ENCODE assay signal across 9 cellular contexts in the genomic region with DNA sequence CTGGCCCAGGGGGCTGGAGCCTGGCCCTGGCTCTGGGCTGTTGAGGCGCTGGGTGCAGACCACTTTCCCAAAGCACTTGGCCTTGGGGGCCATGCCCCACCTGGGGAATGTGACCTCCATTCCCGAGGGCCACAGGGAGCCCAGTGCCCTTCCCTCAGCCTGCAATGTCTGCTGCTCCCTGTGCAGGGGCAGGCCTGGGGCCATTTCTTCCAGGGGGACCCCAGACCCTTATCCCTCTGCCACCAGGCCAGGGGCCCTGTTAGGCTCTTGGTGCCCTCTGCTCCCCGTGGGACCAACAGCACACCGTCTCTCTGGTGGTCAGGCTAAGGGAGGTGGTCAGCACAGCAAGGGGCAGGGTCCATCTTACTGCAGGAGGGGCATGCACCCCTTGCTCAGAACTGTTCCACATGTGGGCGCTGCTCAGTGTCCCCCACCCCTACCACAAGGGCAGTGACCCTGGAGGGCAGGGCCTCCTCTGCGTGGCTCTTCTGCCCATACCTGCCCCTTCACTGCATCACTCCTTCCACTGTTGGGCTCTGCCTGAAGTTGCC. TPM values are rescaled to one million over a fixed set of nuclear protein-coding genes. Genes with fewer than 3 reads are reported as not detected.
DNase-seq lines count a peak whose midpoint lies in the region; FAIRE-seq and TF ChIP-seq lines count a peak whose summit lies in the region.
"Had no signal": no experiment of that assay in that cellular context is flagged by ENCODE, and none has a peak within 500 bp of the region (broad histone marks: within the 10 kb centered on the region; RNA-seq: fewer than 3 reads in every experiment).

No MANE protein-coding gene starts in this region.

- no peaks in the 10 kb centered on the region for H3K36me3 ChIP-seq in endothelial cell of umbilical vein (ENCODE audit: control insufficient read depth in 2 of 2, extremely low read depth in 1 of 2, insufficient read depth in 2 of 2, low read length in 2 of 2)
- H3K36me3 ChIP-seq: SJSA1 had no signal

- H3K4me3 ChIP-seq in Jurkat, Clone E6-1 (ENCODE audit: low read length) = peak overlapping the region; percentile 37
- no peak overlapping the region for H3K4me3 ChIP-seq in endothelial cell of umbilical vein (replicated peaks in 1 of 3; ENCODE audit: insufficient read depth in 1 of 3, low read depth in 1 of 3, low read length in 3 of 3)

- no peaks in the 10 kb centered on the region for H4K20me1 ChIP-seq in endothelial cell of umbilical vein (replicated peaks; ENCODE audit: control insufficient read depth, extremely low read depth, insufficient read depth, low read length)

- no peak for TF ChIP-seq CTCF in C4-2B (conservative IDR thresholded peaks at IDR 0.05)
- no peak for TF ChIP-seq CTCF in endothelial cell of umbilical vein (IDR thresholded peaks at IDR 0.05; ENCODE audit: extremely low read depth in 1 of 2, insufficient read depth in 1 of 2, low read depth in 1 of 2, low read length in 2 of 2)

- no peak for DNase-seq in Jurkat, Clone E6-1 (ENCODE audit: low read depth, low spot score)
- DNase-seq in endothelial cell of umbilical vein (ENCODE audit: low read depth, low spot score) (no peak), posterior vena cava (ENCODE audit: low spot score) (peak; percentile 67), mesenteric fat pad (ENCODE audit: low spot score) (no peak), DMS 273 treated with DMSO at 0.1 percent for 48 hours (lab: John Stamatoyannopoulos, UW) (no peak), SIG-M5 (lab: John Stamatoyannopoulos, UW) (no peak), KG1 (lab: John Stamatoyannopoulos, UW) (no peak)

- H3K9me1 ChIP-seq in endothelial cell of umbilical vein (replicated peaks; ENCODE audit: control insufficient read depth, extremely low read depth, insufficient read depth, low read length) = no peaks in the 10 kb centered on the region

- dilution Hi-C loops in endothelial cell of umbilical vein (cut with MboI; ENCODE audit: extremely low pct_ligation_motif_present, low sequenced_read_pairs) = no loop called here

- POLR2A ChIA-PET in endothelial cell of umbilical vein (lab: Charles Lee) = no interaction called here

- no peaks in the 10 kb centered on the region for H3K9me3 ChIP-seq in endothelial cell of umbilical vein (replicated peaks; ENCODE audit: control insufficient read depth, insufficient read depth, low read length)
- H3K9me3 ChIP-seq: SJSA1 had no signal

- no peaks in the 10 kb centered on the region for H3K79me2 ChIP-seq in endothelial cell of umbilical vein (ENCODE audit: control insufficient read depth, insufficient read depth, low read length)

- H3K9ac ChIP-seq in endothelial cell of umbilical vein (replicated peaks; ENCODE audit: extremely low read depth, insufficient read depth, low read length) = no peak overlapping the region

- peak overlapping the region; percentile 88 for H2AFZ ChIP-seq in endothelial cell of umbilical vein (ENCODE audit: low read depth, low read length)

- no peaks in the 10 kb centered on the region for H3K27me3 ChIP-seq in endothelial cell of umbilical vein (ENCODE audit: control insufficient read depth in 2 of 2, insufficient read depth in 2 of 2, low read length in 2 of 2)
- H3K27me3 ChIP-seq: SJSA1 had no signal

- H3K27ac ChIP-seq in C4-2B (peak overlapping the region; percentile 83), endothelial cell of umbilical vein (ENCODE audit: insufficient read depth, low read depth, low read length) (no peak overlapping the region)
- H3K27ac ChIP-seq: SJSA1 had no signal

- FAIRE-seq in endothelial cell of umbilical vein (lab: Jason Lieb, UNC) = no peak

- no peak overlapping the region for H3K4me2 ChIP-seq in endothelial cell of umbilical vein (ENCODE audit: insufficient read depth, low read length)

- intact Hi-C loops in endothelial cell of umbilical vein (cut with micrococcal nuclease) = no loop called here
- intact Hi-C loops in posterior vena cava (cut with DNase I) = no loop called here

- H3K4me1 ChIP-seq in endothelial cell of umbilical vein (ENCODE audit: control insufficient read depth, extremely low read depth, insufficient read depth, low read length) = peaks cover 5% of the 10 kb centered on the region

- BruUV-seq in endothelial cell of umbilical vein (replicated peaks; lab: Mats Ljungman, UMichigan) = no TSS peak

- no peak for TF ChIP-seq POLR2A in endothelial cell of umbilical vein (IDR thresholded peaks at IDR 0.05; ENCODE audit: low read depth, low read length)

- CTCF ChIA-PET in endothelial cell of umbilical vein (lab: Charles Lee) = interaction anchor here (1.1 to 1.2 kb wide), 2 partner anchors 11 to 125 kb away, joined by 4 to 5 read pairs; no protein-coding TSS in a partner anchor

TF ChIP-seq in endothelial cell of umbilical vein, 7 proteins besides CTCF, POLR2A, EP300 and RAD21:
- TF ChIP-seq JUN (IDR thresholded peaks at IDR 0.05; ENCODE audit: borderline replicate concordance, insufficient read depth, insufficient read length, low read depth) (no peak), EZH2 (IDR thresholded peaks at IDR 0.05; ENCODE audit: borderline replicate concordance, low read depth, low read length, severe bottlenecking) (no peak), GATA2 (IDR thresholded peaks at IDR 0.05; ENCODE audit: insufficient read depth, insufficient read length, low read depth, low read length) (no peak)
TF ChIP-seq in endothelial cell of umbilical vein: peak in this region for 0.

RNA-seq across cellular contexts. Expression of a gene that starts 1.1 kb away (rescaled TPM):
- polyA plus RNA-seq in Jurkat, Clone E6-1 (2012; ENCODE audit: insufficient read depth, insufficient read length) = 2.2 TPM
- total RNA-seq in endothelial cell of umbilical vein (1.2 and 1.6 TPM in 2 replicates), posterior vena cava (not detected), mesenteric fat pad (1.5 TPM)
- polyA plus RNA-seq in endothelial cell of umbilical vein = 1.7 and 2.0 TPM in 2 replicates
- polyA plus RNA-seq in endothelial cell of umbilical vein (2011; cell fraction: cytosol; rRNA removed) = 0.92 and 1.5 TPM in 2 replicates
- 1.1 TPM in 2 replicates for polyA plus RNA-seq in endothelial cell of umbilical vein (2011; cell fraction: nucleus; rRNA removed)
- 0.92 and 0.94 TPM in 2 replicates for polyA plus RNA-seq in endothelial cell of umbilical vein (2012)
- 0.51 and 2.6 TPM in 2 replicates for polyA minus RNA-seq in endothelial cell of umbilical vein
- not detected for polyA minus RNA-seq in endothelial cell of umbilical vein (2011; cell fraction: cytosol; rRNA and poly(A)+ RNA removed)
- polyA minus RNA-seq in endothelial cell of umbilical vein (2011; cell fraction: nucleus; rRNA and poly(A)+ RNA removed) = 0.38 TPM in 1 of 2 replicates, not detected in the other

RNA-seq across cellular contexts. Expression of a gene that starts 5.1 kb away (rescaled TPM):
- polyA plus RNA-seq in Jurkat, Clone E6-1 (2012; ENCODE audit: insufficient read depth, insufficient read length) = not detected
- total RNA-seq in endothelial cell of umbilical vein = 0.44 and 0.85 TPM in 2 replicates
- polyA plus RNA-seq in endothelial cell of umbilical vein = 0.19 and 0.36 TPM in 2 replicates
- polyA plus RNA-seq in endothelial cell of umbilical vein (2011; cell fraction: cytosol; rRNA removed) = 0.08 TPM in 1 of 2 replicates, not detected in the other
- polyA plus RNA-seq in endothelial cell of umbilical vein (2011; cell fraction: nucleus; rRNA removed) = 2.7 and 3.1 TPM in 2 replicates
- polyA plus RNA-seq in endothelial cell of umbilical vein (2012) = 0.20 and 0.31 TPM in 2 replicates
- not detected in 2 replicates for polyA minus RNA-seq in endothelial cell of umbilical vein
- polyA minus RNA-seq in endothelial cell of umbilical vein (2011; cell fraction: cytosol; rRNA and poly(A)+ RNA removed) = not detected
- not detected in 2 replicates for polyA minus RNA-seq in endothelial cell of umbilical vein (2011; cell fraction: nucleus; rRNA and poly(A)+ RNA removed)
- under 1 TPM in 1 of 2 donors, not detected in 1; 0.37 TPM for total RNA-seq in posterior vena cava
- total RNA-seq in mesenteric fat pad = 0.26 TPM
- total RNA-seq: SJSA1 had no signal

RNA-seq across cellular contexts. Expression of a gene that starts 29.2 kb away (rescaled TPM):
- 467 TPM for polyA plus RNA-seq in Jurkat, Clone E6-1 (2012; ENCODE audit: insufficient read depth, insufficient read length)
- total RNA-seq in endothelial cell of umbilical vein (519 and 529 TPM in 2 replicates), posterior vena cava (100 to 1,000 TPM; 318 to 379 TPM), mesenteric fat pad (318 TPM)
- 460 and 501 TPM in 2 replicates for polyA plus RNA-seq in endothelial cell of umbilical vein
- polyA plus RNA-seq in endothelial cell of umbilical vein (2011; cell fraction: cytosol; rRNA removed) = 434 and 501 TPM in 2 replicates
- polyA plus RNA-seq in endothelial cell of umbilical vein (2011; cell fraction: nucleus; rRNA removed) = 332 and 347 TPM in 2 replicates
- 344 and 385 TPM in 2 replicates for polyA plus RNA-seq in endothelial cell of umbilical vein (2012)
- 661 and 736 TPM in 2 replicates for polyA minus RNA-seq in endothelial cell of umbilical vein
- polyA minus RNA-seq in endothelial cell of umbilical vein (2011; cell fraction: cytosol; rRNA and poly(A)+ RNA removed) = 141 TPM
- polyA minus RNA-seq in endothelial cell of umbilical vein (2011; cell fraction: nucleus; rRNA and poly(A)+ RNA removed) = 164 and 199 TPM in 2 replicates
